Comparison of ENCODE assay signal across 8 cellular contexts in the genomic region with DNA sequence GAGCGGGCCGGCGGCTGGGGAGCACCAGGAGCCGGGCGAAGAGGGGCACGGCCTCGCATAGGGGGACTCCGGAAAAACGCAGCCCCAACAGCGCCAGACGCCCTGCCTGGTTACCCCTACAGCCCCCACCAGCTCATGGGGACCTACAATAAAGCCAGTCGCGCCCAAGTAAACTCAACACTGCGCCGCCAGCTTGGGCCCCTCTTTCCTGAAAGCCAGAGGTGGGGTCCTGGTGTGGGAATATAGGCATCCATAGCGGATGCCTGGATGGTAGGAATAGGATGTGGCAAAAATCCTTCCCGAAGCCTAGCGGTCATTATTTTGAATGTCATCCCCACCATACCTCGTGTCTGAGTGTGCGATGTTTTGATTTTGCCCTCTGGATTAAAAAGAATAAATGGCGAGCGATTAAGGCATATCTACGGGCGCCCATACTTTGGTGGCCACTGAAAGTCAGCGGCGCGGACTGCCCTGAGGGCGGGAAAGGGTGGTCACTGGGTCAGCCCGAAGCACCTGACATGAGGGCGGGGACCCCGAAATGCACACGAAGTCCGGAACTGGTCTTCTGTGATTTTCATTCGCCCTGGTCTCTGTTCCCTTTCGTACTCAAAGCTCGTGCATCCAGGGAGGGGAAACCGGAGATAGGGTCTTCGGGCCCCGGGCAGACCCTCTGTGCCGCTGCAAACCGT. TPM values are rescaled to one million over a fixed set of nuclear protein-coding genes. Genes with fewer than 3 reads are reported as not detected.
DNase-seq lines count a peak whose midpoint lies in the region; ATAC-seq and TF ChIP-seq lines count a peak whose summit lies in the region.

A gene with protein sequence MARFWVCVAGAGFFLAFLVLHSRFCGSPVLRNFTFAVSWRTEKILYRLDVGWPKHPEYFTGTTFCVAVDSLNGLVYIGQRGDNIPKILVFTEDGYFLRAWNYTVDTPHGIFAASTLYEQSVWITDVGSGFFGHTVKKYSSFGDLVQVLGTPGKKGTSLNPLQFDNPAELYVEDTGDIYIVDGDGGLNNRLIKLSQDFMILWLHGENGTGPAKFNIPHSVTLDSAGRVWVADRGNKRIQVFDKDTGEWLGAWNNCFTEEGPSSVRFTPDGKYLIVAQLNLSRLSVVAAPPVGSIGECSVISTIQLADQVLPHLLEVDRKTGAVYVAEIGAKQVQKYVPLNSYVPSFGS (plus strand): TSS at position 577 of the 689 bp plus-strand sequence. CDS start 184 bp downstream, outside the sequence.
Gene PROSER1, minus strand, starts transcription at position 210 of the 689 bp plus-strand sequence. CDS start 847 bp downstream, outside the sequence.

- H3K9ac ChIP-seq in PC-3 (ENCODE audit: low read length) (peak within 1 kb of the TSS; percentile 88), mucosa of rectum (ENCODE audit: low read depth in 1 of 2, low read length in 2 of 2) (peak within 1 kb of the TSS; percentile 87 to 93)

- DNase-seq in Calu3 (peak; percentile 85), HuH-7.5 (ENCODE audit: low spot score) (peak; percentile 43), PC-3 (peak; percentile 74), erythroblast (lab: John Stamatoyannopoulos, UW) (peak; percentile 86 to 87)
- peak; percentile 82 for DNase-seq in activated T-cell treated with anti-CD3 and anti-CD28 coated beads, Interleukin-2, amount 50 U/mL, for 1 hour
- peak; percentile 89 for DNase-seq in stimulated activated CD8-positive, alpha-beta memory T cell treated with anti-CD3 and anti-CD28 coated beads, Interleukin-4, amount 100 ng/mL, for 48 hours

- H3K4me1 ChIP-seq in PC-3 (ENCODE audit: insufficient read depth, low read length) (peaks cover 19% of the 10 kb centered on the region), mucosa of rectum (ENCODE audit: control insufficient read depth in 2 of 2, insufficient read depth in 2 of 2, low read length in 2 of 2) (peaks cover 12 to 19% of the 10 kb centered on the region in 2 donors)

- peak within 1 kb of the TSS; percentile 98 for H3K4me3 ChIP-seq in PC-3 (ENCODE audit: low read length)
- peak within 1 kb of the TSS; percentile 99 to 100 for H3K4me3 ChIP-seq in mucosa of rectum (ENCODE audit: low read length in 2 of 2)

- no peak for TF ChIP-seq CTCF in Calu3 (IDR thresholded peaks at IDR 0.05; ENCODE audit: unreplicated experiment)
- TF ChIP-seq CTCF in PC-3 (conservative IDR thresholded peaks at IDR 0.05; ENCODE audit: low read depth, low read length): no peak

- H3K4me2 ChIP-seq in PC-3 (ENCODE audit: low read length): peak within 1 kb of the TSS; percentile 100

- no peaks in the 10 kb centered on the region for H3K9me2 ChIP-seq in PC-3 (replicated peaks; ENCODE audit: low read length)

- peaks cover 19% of the 10 kb centered on the region for H4K20me1 ChIP-seq in PC-3 (ENCODE audit: low read length)

- POLR2A ChIA-PET in PC-3 (lab: Charles Lee; ENCODE audit: unreplicated experiment): no interaction called here

- H3K79me2 ChIP-seq in PC-3 (ENCODE audit: low read length): peaks cover 66% of the 10 kb centered on the region

- H3K27ac ChIP-seq in PC-3 (ENCODE audit: low read length) (peak within 1 kb of the TSS; percentile 62), mucosa of rectum (ENCODE audit: low read depth in 2 of 2, low read length in 2 of 2) (peak within 1 kb of the TSS; percentile 86 to 87)

- H3F3A ChIP-seq in PC-3 (ENCODE audit: low read length, unreplicated experiment): no peaks in the 10 kb centered on the region

- ATAC-seq in GM21515 (IDR thresholded peaks at IDR 0.05; ENCODE audit: unreplicated experiment): peak; percentile 70
- ATAC-seq in PC-3: peak; percentile 72

- H3K36me3 Mint-ChIP-seq in Calu3 (ENCODE audit: insufficient read depth, unreplicated experiment): peaks cover 35% of the 10 kb centered on the region

- H3K36me3 ChIP-seq in PC-3 (ENCODE audit: low read depth, low read length) (peaks cover 8% of the 10 kb centered on the region), mucosa of rectum (ENCODE audit: control insufficient read depth in 2 of 2, insufficient read depth in 2 of 2, low read length in 2 of 2) (no peaks in the 10 kb centered on the region)

- no peaks in the 10 kb centered on the region for H3K4me1 Mint-ChIP-seq in Calu3 (ENCODE audit: low read depth, unreplicated experiment)

- CTCF ChIA-PET in Calu3 (lab: Charles Lee): no interaction called here
- CTCF ChIA-PET in PC-3 (lab: Charles Lee): no interaction called here

- no TSS peak for BruUV-seq in Calu3 (replicated peaks; lab: Mats Ljungman, UMichigan)
- no TSS peak for BruUV-seq in PC-3 (replicated peaks; lab: Mats Ljungman, UMichigan)

- H3K27ac Mint-ChIP-seq in Calu3 (ENCODE audit: unreplicated experiment): peak within 1 kb of the TSS; percentile 83

- H3K9me3 Mint-ChIP-seq in Calu3 (ENCODE audit: low read depth, unreplicated experiment): no peaks in the 10 kb centered on the region

- H3K9me3 ChIP-seq in PC-3 (ENCODE audit: low read length): no peaks in the 10 kb centered on the region
- no peaks in the 10 kb centered on the region for H3K9me3 ChIP-seq in mucosa of rectum (ENCODE audit: control insufficient read depth in 2 of 2, low read length in 2 of 2)

- TF ChIP-seq POLR2A in erythroblast (IDR thresholded peaks at IDR 0.05; ENCODE audit: low read length): peak; percentile 81

- intact Hi-C loops in Calu3 (cut with micrococcal nuclease; ENCODE audit: unreplicated experiment): no loop called here
- intact Hi-C loops in PC-3 (cut with micrococcal nuclease): no loop called here

- peak within 1 kb of the TSS; percentile 96 for H3K4me3 Mint-ChIP-seq in Calu3 (ENCODE audit: low read depth, unreplicated experiment)

- H2AFZ ChIP-seq in PC-3 (ENCODE audit: low read length): peak within 1 kb of the TSS; percentile 100

- no peaks in the 10 kb centered on the region for H3K27me3 ChIP-seq in PC-3 (ENCODE audit: low read length)
- no peaks in the 10 kb centered on the region for H3K27me3 ChIP-seq in mucosa of rectum (ENCODE audit: control insufficient read depth in 2 of 2, insufficient read depth in 2 of 2, low read length in 2 of 2)

- no peaks in the 10 kb centered on the region for H3K27me3 Mint-ChIP-seq in Calu3 (ENCODE audit: unreplicated experiment)

RNA-seq across cellular contexts. Expression of the first gene that starts in this region (rescaled TPM):
- total RNA-seq in Calu3 (2022) (23.1 and 23.5 TPM in 2 replicates), PC-3 (2014; rRNA removed) (3.3 and 10.6 TPM in 2 replicates)

RNA-seq across cellular contexts. Expression of gene PROSER1, which starts in this region (rescaled TPM):
- total RNA-seq in Calu3 (2022): 36.0 and 39.5 TPM in 2 replicates
- total RNA-seq in PC-3 (2014; rRNA removed): 6.6 and 14.6 TPM in 2 replicates

Comparison
In these comparisons a context has a peak if more than half of its experiments do, and no peak if none do; other contexts are left out.
1. Peak in every context shown above with its lines: DNase-seq, ATAC-seq, H3K4me3 ChIP-seq and H3K27ac ChIP-seq.